ENCODE assay signal across 8 cellular contexts in genomic region chrX:136577562-136577961, GRCh38. TPM values are rescaled to one million over a fixed set of nuclear protein-coding genes. Genes with fewer than 3 reads are reported as not detected.
DNase-seq lines count a peak whose midpoint lies in the region; ATAC-seq and TF ChIP-seq lines count a peak whose summit lies in the region.

No MANE protein-coding gene starts in this region.

- TF ChIP-seq POLR2A in sigmoid colon (IDR thresholded peaks at IDR 0.05), result no peak

- no peaks in the 10 kb centered on the region for H3K36me3 ChIP-seq in left ventricle myocardium inferior
- H3K36me3 ChIP-seq in sigmoid colon, result no peaks in the 10 kb centered on the region

- WGBS in sigmoid colon, 2 donors, result 2 to 4% methylated on average over 6 of the region's 6 CpGs

- H3K4me3 ChIP-seq in LNCaP clone FGC (ENCODE audit: low read depth, low read length) (no peak overlapping the region), left ventricle myocardium inferior (no peak overlapping the region), sigmoid colon (no peak overlapping the region)

- peak overlapping the region in 1 of 2 donors; percentile 87 for H3K27ac Mint-ChIP-seq in activated naive CD4-positive, alpha-beta T cell treated with anti-CD3 and anti-CD28 coated beads, Interleukin-2, amount 50 U/mL, for 72 hours

- H3K9me3 ChIP-seq in left ventricle myocardium inferior (replicated peaks) (no peaks in the 10 kb centered on the region), sigmoid colon (peaks cover 0 to 2% (median 0%) of the 10 kb centered on the region in 4 donors)

- no peaks in the 10 kb centered on the region for H3K36me3 Mint-ChIP-seq in activated naive CD4-positive, alpha-beta T cell treated with anti-CD3 and anti-CD28 coated beads, Interleukin-2, amount 50 U/mL, for 72 hours

- H3K4me1 ChIP-seq in left ventricle myocardium inferior (peaks cover 8% of the 10 kb centered on the region), sigmoid colon (no peaks in the 10 kb centered on the region)

- intact Hi-C loops in left ventricle myocardium inferior (cut with micrococcal nuclease) (no loop called here), sigmoid colon (cut with DNase I) (loop anchor here (10.0 kb wide), 1 partner anchor 53 kb away; no protein-coding TSS in a partner anchor)

- no peaks in the 10 kb centered on the region for H3K27me3 ChIP-seq in left ventricle myocardium inferior (ENCODE audit: low read depth)
- no peaks in the 10 kb centered on the region for H3K27me3 ChIP-seq in sigmoid colon

- peak; percentile 37 for DNase-seq in GM03348 (ENCODE audit: low spot score)
- no peak for DNase-seq in LNCaP clone FGC (ENCODE audit: low read depth)
- DNase-seq in activated naive CD4-positive, alpha-beta T cell treated with anti-CD3 and anti-CD28 coated beads, Interleukin-2, amount 50 U/mL, for 72 hours (ENCODE audit: low spot score in 2 of 2), result peak; percentile 58 to 64
- peak; percentile 28 for DNase-seq in left ventricle myocardium inferior
- DNase-seq in sigmoid colon, result peak; percentile 77
- DNase-seq in epidermal melanocyte (ENCODE audit: insufficient read length, low spot score), result no peak

- H3K27ac ChIP-seq in left ventricle myocardium inferior (replicated peaks), result no peak overlapping the region
- H3K27ac ChIP-seq in sigmoid colon, result no peak overlapping the region

- H3K9me3 Mint-ChIP-seq in activated naive CD4-positive, alpha-beta T cell treated with anti-CD3 and anti-CD28 coated beads, Interleukin-2, amount 50 U/mL, for 72 hours, result peaks cover 0 to 4% of the 10 kb centered on the region in 2 donors

- peak; percentile 61 for TF ChIP-seq CTCF in LNCaP clone FGC (IDR thresholded peaks at IDR 0.05; ENCODE audit: control insufficient read depth, extremely low read depth, insufficient read depth)
- peak; percentile 71 for TF ChIP-seq CTCF in left ventricle myocardium inferior (IDR thresholded peaks at IDR 0.05; ENCODE audit: borderline replicate concordance)
- TF ChIP-seq CTCF in sigmoid colon (IDR thresholded peaks at IDR 0.05), result peak in 3 of 4 experiments; percentile 36 to 57 (median 38)

- ATAC-seq in GM21825 (IDR thresholded peaks at IDR 0.05; ENCODE audit: unreplicated experiment) (peak; percentile 84), SK-N-SH treated with all-trans-retinoic acid at 6 μM for 48 hours (peak; percentile 99)
- ATAC-seq in activated naive CD4-positive, alpha-beta T cell treated with anti-CD3 and anti-CD28 coated beads, Interleukin-2, amount 50 U/mL, for 72 hours, result peak; percentile 98 to 99

- no peak for TF ChIP-seq EP300 in sigmoid colon (IDR thresholded peaks at IDR 0.05)

TF ChIP-seq in SK-N-SH treated with all-trans-retinoic acid at 6 μM for 48 hours, 23 proteins besides CTCF, POLR2A, EP300 and RAD21:
- TF ChIP-seq, protein P1, sequence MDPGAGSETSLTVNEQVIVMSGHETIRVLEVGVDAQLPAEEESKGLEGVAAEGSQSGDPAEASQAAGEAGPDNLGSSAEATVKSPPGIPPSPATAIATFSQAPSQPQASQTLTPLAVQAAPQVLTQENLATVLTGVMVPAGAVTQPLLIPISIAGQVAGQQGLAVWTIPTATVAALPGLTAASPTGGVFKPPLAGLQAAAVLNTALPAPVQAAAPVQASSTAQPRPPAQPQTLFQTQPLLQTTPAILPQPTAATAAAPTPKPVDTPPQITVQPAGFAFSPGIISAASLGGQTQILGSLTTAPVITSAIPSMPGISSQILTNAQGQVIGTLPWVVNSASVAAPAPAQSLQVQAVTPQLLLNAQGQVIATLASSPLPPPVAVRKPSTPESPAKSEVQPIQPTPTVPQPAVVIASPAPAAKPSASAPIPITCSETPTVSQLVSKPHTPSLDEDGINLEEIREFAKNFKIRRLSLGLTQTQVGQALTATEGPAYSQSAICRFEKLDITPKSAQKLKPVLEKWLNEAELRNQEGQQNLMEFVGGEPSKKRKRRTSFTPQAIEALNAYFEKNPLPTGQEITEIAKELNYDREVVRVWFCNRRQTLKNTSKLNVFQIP (CRISPR knock-in tag; IDR thresholded peaks at IDR 0.05; ENCODE audit: borderline replicate concordance, low read depth), result no peak
- no peak for TF ChIP-seq CSDC2 (CRISPR knock-in tag; IDR thresholded peaks at IDR 0.05)
- TF ChIP-seq, protein P2, sequence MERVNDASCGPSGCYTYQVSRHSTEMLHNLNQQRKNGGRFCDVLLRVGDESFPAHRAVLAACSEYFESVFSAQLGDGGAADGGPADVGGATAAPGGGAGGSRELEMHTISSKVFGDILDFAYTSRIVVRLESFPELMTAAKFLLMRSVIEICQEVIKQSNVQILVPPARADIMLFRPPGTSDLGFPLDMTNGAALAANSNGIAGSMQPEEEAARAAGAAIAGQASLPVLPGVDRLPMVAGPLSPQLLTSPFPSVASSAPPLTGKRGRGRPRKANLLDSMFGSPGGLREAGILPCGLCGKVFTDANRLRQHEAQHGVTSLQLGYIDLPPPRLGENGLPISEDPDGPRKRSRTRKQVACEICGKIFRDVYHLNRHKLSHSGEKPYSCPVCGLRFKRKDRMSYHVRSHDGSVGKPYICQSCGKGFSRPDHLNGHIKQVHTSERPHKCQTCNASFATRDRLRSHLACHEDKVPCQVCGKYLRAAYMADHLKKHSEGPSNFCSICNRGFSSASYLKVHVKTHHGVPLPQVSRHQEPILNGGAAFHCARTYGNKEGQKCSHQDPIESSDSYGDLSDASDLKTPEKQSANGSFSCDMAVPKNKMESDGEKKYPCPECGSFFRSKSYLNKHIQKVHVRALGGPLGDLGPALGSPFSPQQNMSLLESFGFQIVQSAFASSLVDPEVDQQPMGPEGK (CRISPR knock-in tag; IDR thresholded peaks at IDR 0.05; ENCODE audit: borderline replicate concordance), result no peak
- TF ChIP-seq ZNF8 (CRISPR knock-in tag; IDR thresholded peaks at IDR 0.05), result no peak
- TF ChIP-seq TOX (CRISPR knock-in tag; IDR thresholded peaks at IDR 0.05; ENCODE audit: borderline replicate concordance), result no peak
- TF ChIP-seq, protein P3, sequence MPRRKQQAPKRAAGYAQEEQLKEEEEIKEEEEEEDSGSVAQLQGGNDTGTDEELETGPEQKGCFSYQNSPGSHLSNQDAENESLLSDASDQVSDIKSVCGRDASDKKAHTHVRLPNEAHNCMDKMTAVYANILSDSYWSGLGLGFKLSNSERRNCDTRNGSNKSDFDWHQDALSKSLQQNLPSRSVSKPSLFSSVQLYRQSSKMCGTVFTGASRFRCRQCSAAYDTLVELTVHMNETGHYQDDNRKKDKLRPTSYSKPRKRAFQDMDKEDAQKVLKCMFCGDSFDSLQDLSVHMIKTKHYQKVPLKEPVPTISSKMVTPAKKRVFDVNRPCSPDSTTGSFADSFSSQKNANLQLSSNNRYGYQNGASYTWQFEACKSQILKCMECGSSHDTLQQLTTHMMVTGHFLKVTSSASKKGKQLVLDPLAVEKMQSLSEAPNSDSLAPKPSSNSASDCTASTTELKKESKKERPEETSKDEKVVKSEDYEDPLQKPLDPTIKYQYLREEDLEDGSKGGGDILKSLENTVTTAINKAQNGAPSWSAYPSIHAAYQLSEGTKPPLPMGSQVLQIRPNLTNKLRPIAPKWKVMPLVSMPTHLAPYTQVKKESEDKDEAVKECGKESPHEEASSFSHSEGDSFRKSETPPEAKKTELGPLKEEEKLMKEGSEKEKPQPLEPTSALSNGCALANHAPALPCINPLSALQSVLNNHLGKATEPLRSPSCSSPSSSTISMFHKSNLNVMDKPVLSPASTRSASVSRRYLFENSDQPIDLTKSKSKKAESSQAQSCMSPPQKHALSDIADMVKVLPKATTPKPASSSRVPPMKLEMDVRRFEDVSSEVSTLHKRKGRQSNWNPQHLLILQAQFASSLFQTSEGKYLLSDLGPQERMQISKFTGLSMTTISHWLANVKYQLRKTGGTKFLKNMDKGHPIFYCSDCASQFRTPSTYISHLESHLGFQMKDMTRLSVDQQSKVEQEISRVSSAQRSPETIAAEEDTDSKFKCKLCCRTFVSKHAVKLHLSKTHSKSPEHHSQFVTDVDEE (CRISPR knock-in tag; IDR thresholded peaks at IDR 0.05), result no peak

RNA-seq across cellular contexts. Expression of gene VGLL1, which starts 45.5 kb away (rescaled TPM):
- total RNA-seq in activated naive CD4-positive, alpha-beta T cell treated with anti-CD3 and anti-CD28 coated beads, Interleukin-2, amount 50 U/mL, for 72 hours, result not detected
- total RNA-seq in left ventricle myocardium inferior (not detected), sigmoid colon (not detected)
- polyA plus RNA-seq in sigmoid colon, result not detected

Comparison
In these comparisons a context has a peak if more than half of its experiments do, and no peak if none do; other contexts are left out.
1. DNase-seq: peak in GM03348 (single experiment), activated naive CD4-positive, alpha-beta T cell treated with anti-CD3 and anti-CD28 coated beads, Interleukin-2, amount 50 U/mL, for 72 hours (2 of 2), left ventricle myocardium inferior (single experiment) and sigmoid colon (single experiment); none in LNCaP clone FGC (single experiment) and epidermal melanocyte (single experiment).
2. Peak in every context shown above with its lines, with median percentiles within 50 percentile points of each other: ATAC-seq and CTCF ChIP-seq.